In the genomic region with DNA sequence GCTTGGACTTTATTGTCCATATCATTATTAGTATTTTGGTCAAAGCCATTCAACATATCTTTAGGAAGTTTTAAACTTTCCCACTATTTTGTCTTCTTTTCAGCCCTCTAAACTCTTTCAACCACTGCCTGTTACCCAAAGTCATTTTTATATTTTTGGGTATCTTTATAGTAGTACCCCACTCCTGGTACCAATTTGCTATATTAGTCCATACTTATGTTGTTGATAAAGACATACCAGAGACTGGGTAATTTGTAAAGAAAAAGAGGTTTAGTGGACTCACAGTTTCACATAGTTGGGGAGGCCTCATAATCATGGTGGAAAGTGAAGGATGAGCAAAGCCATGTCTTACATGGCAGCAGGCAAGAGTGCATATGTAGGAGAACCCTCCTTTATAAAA, we compare ENCODE assay signal across 35 cellular contexts.
"Had no signal": no experiment of that assay in that cellular context is flagged by ENCODE, and none has a peak within 500 bp of the region (broad histone marks: within the 10 kb centered on the region; RNA-seq: fewer than 3 reads in every experiment).

No MANE protein-coding gene starts in this region.

- H3K9me3 ChIP-seq: MG63 had no signal

- H3K4me3 ChIP-seq: MG63 had no signal

- H3K36me3 ChIP-seq: MG63 had no signal

- H3K27me3 ChIP-seq: MG63 had no signal

- DNase-seq: Karpas-422, Kasumi-1, MG63, MM.1S, MV-4-11, NCI-H1048, NCI-H1092, NCI-H1092 treated with DMSO at 0.1 percent for 48 hours, NCI-H1105, NCI-H1105 treated with DMSO at 0.1 percent for 48 hours, NCI-H1417, NCI-H1417 treated with DMSO at 0.1 percent for 48 hours, NCI-H1436, NCI-H1436 treated with DMSO at 0.1 percent for 48 hours, NCI-H146, NCI-H1694, NCI-H1694 treated with DMSO at 0.1 percent for 48 hours, NCI-H187, NCI-H187 treated with DMSO at 0.1 percent for 48 hours, NCI-H1930, NCI-H2029, NCI-H2029 treated with DMSO at 0.1 percent for 48 hours, NCI-H2081, NCI-H2081 treated with DMSO at 0.1 percent for 48 hours, NCI-H2107, NCI-H2171, NCI-H2171 treated with DMSO at 0.1 percent for 48 hours, NCI-H2227 treated with DMSO at 0.1 percent for 48 hours, NCI-H226, NCI-H345, NCI-H446, NCI-H446 treated with DMSO at 0.1 percent for 48 hours, NCI-H510A, NCI-H510A treated with DMSO at 0.1 percent for 48 hours, NCI-H524 had no signal
